Comparison of ENCODE assay signal across 6 cellular contexts in the genomic region with DNA sequence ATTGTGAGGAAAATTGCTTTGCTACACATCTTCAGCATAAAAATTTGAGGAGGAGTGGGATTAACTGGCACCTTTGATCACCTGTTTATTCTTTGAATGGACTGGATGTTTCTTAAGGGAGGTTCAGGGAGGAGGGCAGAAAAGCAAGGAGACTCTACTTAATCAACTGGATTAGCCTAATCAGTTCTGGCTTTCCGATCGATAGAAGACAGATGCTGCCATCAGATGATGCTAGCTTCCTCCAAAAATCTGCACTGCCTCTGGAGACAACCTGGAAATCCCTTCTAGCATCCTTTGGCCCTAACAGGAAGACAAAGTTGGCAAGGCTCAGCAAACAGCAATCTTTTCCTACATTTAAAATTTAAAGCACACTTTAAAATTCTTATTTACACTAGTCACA.
"Had no signal": no experiment of that assay in that cellular context is flagged by ENCODE, and none has a peak within 500 bp of the region (broad histone marks: within the 10 kb centered on the region; RNA-seq: fewer than 3 reads in every experiment).

No MANE protein-coding gene starts in this region.

- DNase-seq: H9, HCEC 1CT, IMR-90, KG1 had no signal

- H3K4me3 Mint-ChIP-seq: GM23338, H9 had no signal

- ATAC-seq: GM23338, K562 had no signal

- H3K9me3 Mint-ChIP-seq: GM23338, H9 had no signal

- H3K27ac Mint-ChIP-seq: GM23338, H9 had no signal
